Comparison of ENCODE assay signal across 8 cellular contexts in genomic region chr12:751192-751827, GRCh38. TPM values are rescaled to one million over a fixed set of nuclear protein-coding genes. Genes with fewer than 3 reads are reported as not detected.
DNase-seq lines count a peak whose midpoint lies in the region; ATAC-seq and TF ChIP-seq lines count a peak whose summit lies in the region.

No MANE protein-coding gene starts in this region.

- CTCF ChIA-PET in HEK293T (lab: Yijun Ruan, JAX): interaction anchor here (0.6 to 3.0 kb wide), 24 partner anchors 8 to 375 kb away, joined by 3 to 23 read pairs (median 6); no protein-coding TSS in a partner anchor

- H3K36me3 Mint-ChIP-seq in activated naive CD4-positive, alpha-beta T cell treated with anti-CD3 and anti-CD28 coated beads, Interleukin-2, amount 50 U/mL, for 72 hours: peaks cover 18 to 28% of the 10 kb centered on the region in 2 donors
- H3K36me3 Mint-ChIP-seq in osteocyte (ENCODE audit: unreplicated experiment): peaks cover 9% of the 10 kb centered on the region

- H3K36me3 ChIP-seq in GM06990 (ENCODE audit: control insufficient read depth, insufficient read depth, low read length): 0 out of 2 replicates have a peak, but pooled peaks cover 3% of the 10 kb centered on the region
- H3K36me3 ChIP-seq in SK-N-MC (ENCODE audit: insufficient read depth, low read length): no peaks in the 10 kb centered on the region
- H3K36me3 ChIP-seq in thymus (ENCODE audit: control insufficient read depth, insufficient read depth): no peaks in the 10 kb centered on the region

- intact Hi-C loops in Right ventricle myocardium inferior (cut with DNase I): loop anchor here (1.0 to 5.0 kb wide), 5 partner anchors 61 to 196 kb away; partner anchors contain the start of gene RAD52

- H3K27ac Mint-ChIP-seq in activated naive CD4-positive, alpha-beta T cell treated with anti-CD3 and anti-CD28 coated beads, Interleukin-2, amount 50 U/mL, for 72 hours: no peak overlapping the region
- H3K27ac Mint-ChIP-seq in osteocyte (ENCODE audit: unreplicated experiment): no peak overlapping the region

- H3K4me1 Mint-ChIP-seq in osteocyte (ENCODE audit: unreplicated experiment): peaks cover 15% of the 10 kb centered on the region

- H3K9ac ChIP-seq in SK-N-MC (ENCODE audit: insufficient read length): peak overlapping the region; percentile 85

- no peak overlapping the region for H3K4me3 Mint-ChIP-seq in osteocyte (ENCODE audit: unreplicated experiment)

- DNase-seq in GM06990 (ENCODE audit: extremely low read depth, insufficient read length) (peak; percentile 97), HEK293T (ENCODE audit: extremely low spot score) (peak; percentile 77), NB4 (ENCODE audit: low read depth) (peak; percentile 99), SK-N-MC (ENCODE audit: low read depth, low spot score) (peak; percentile 77), Right ventricle myocardium inferior (ENCODE audit: missing footprints) (peak; percentile 96), osteocyte (ENCODE audit: extremely low spot score, unreplicated experiment) (peak; percentile 96)
- DNase-seq in activated naive CD4-positive, alpha-beta T cell treated with anti-CD3 and anti-CD28 coated beads, Interleukin-2, amount 50 U/mL, for 72 hours (ENCODE audit: low spot score in 2 of 2): peak; percentile 81 to 91

- peak; percentile 75 for TF ChIP-seq CTCF in GM06990 (IDR thresholded peaks at IDR 0.05; ENCODE audit: insufficient read depth, low read length, poor library complexity, severe bottlenecking)
- TF ChIP-seq CTCF in NB4 (IDR thresholded peaks at IDR 0.05; ENCODE audit: low read depth, low read length): peak; percentile 69
- peak; percentile 86 for TF ChIP-seq CTCF in osteocyte (IDR thresholded peaks at IDR 0.05)

- H3K27ac ChIP-seq in SK-N-MC: peak overlapping the region; percentile 94
- peak overlapping the region; percentile 95 for H3K27ac ChIP-seq in thymus (ENCODE audit: low read depth)

- no peaks in the 10 kb centered on the region for H3K9me3 Mint-ChIP-seq in activated naive CD4-positive, alpha-beta T cell treated with anti-CD3 and anti-CD28 coated beads, Interleukin-2, amount 50 U/mL, for 72 hours
- no peaks in the 10 kb centered on the region for H3K9me3 Mint-ChIP-seq in osteocyte (ENCODE audit: unreplicated experiment)

- H3K27me3 Mint-ChIP-seq in osteocyte (ENCODE audit: unreplicated experiment): no peaks in the 10 kb centered on the region

- under 1% methylated on average over 36 of the region's 36 CpGs for WGBS in thymus

- no peaks in the 10 kb centered on the region for H3K9me3 ChIP-seq in SK-N-MC (ENCODE audit: low read depth, low read length)
- no peaks in the 10 kb centered on the region for H3K9me3 ChIP-seq in thymus (ENCODE audit: control insufficient read depth)

- POLR2A ChIA-PET in HEK293T (lab: Yijun Ruan, JAX): interaction anchor here (0.6 to 4.4 kb wide), 40 partner anchors 10 to 350 kb away, joined by 3 to 43 read pairs (median 4); partner anchors contain the start of genes CCDC77, NINJ2 and RAD52

- H3K4me3 ChIP-seq in GM06990 (replicated peaks; ENCODE audit: low read depth, low read length) (peak overlapping the region; percentile 59), NB4 (ENCODE audit: low read depth, low read length) (peak overlapping the region; percentile 54), SK-N-MC (peak overlapping the region; percentile 80), thymus (ENCODE audit: low read length) (peak overlapping the region; percentile 92)

- H3K27me3 ChIP-seq in GM06990 (replicated peaks; ENCODE audit: control insufficient read depth, insufficient read depth, low read length): no peaks in the 10 kb centered on the region
- H3K27me3 ChIP-seq in thymus (ENCODE audit: control insufficient read depth, insufficient read depth): no peaks in the 10 kb centered on the region

- peak; percentile 53 for TF ChIP-seq POLR2A in NB4 (IDR thresholded peaks at IDR 0.05; ENCODE audit: extremely low read depth, insufficient read length)

- peak; percentile 57 to 63 for ATAC-seq in activated naive CD4-positive, alpha-beta T cell treated with anti-CD3 and anti-CD28 coated beads, Interleukin-2, amount 50 U/mL, for 72 hours
- ATAC-seq in Right ventricle myocardium inferior: peak; percentile 72

- H3K4me1 ChIP-seq in thymus (ENCODE audit: control insufficient read depth, insufficient read depth, low read length): peaks cover 6% of the 10 kb centered on the region

TF ChIP-seq in HEK293T, 16 proteins besides CTCF, POLR2A, EP300 and RAD21:
- no peak for TF ChIP-seq HDGF (IDR thresholded peaks at IDR 0.05; ENCODE audit: borderline replicate concordance)
- TF ChIP-seq ELF4 (IDR thresholded peaks at IDR 0.05): no peak
- TF ChIP-seq LEF1 (IDR thresholded peaks at IDR 0.05; ENCODE audit: borderline replicate concordance): no peak
- no peak for TF ChIP-seq SP1 (IDR thresholded peaks at IDR 0.05)
- TF ChIP-seq FOXA1 (IDR thresholded peaks at IDR 0.05): no peak
- no peak for TF ChIP-seq ARNT (IDR thresholded peaks at IDR 0.05)
- peak; percentile 63 for TF ChIP-seq CTBP1 (IDR thresholded peaks at IDR 0.05; ENCODE audit: borderline replicate concordance)
- TF ChIP-seq ZNF384 (IDR thresholded peaks at IDR 0.05): no peak
- TF ChIP-seq FOXK2 (IDR thresholded peaks at IDR 0.05): no peak
- no peak for TF ChIP-seq SUZ12 (IDR thresholded peaks at IDR 0.05)
- peak; percentile 92 for TF ChIP-seq L3MBTL2 (conservative IDR thresholded peaks at IDR 0.05)
- TF ChIP-seq FOXM1 (IDR thresholded peaks at IDR 0.05; ENCODE audit: borderline replicate concordance): peak; percentile 59; the same call in 1 of the 2 replicates
- no peak for TF ChIP-seq BHLHE40 (IDR thresholded peaks at IDR 0.05; ENCODE audit: borderline replicate concordance)
- no peak for TF ChIP-seq NFRKB (IDR thresholded peaks at IDR 0.05)

RNA-seq across cellular contexts. Expression of gene WNK1, which starts 1.1 kb away (rescaled TPM):
- 100 to 1,000 TPM; 110 to 145 TPM for total RNA-seq in activated naive CD4-positive, alpha-beta T cell treated with anti-CD3 and anti-CD28 coated beads, Interleukin-2, amount 50 U/mL, for 72 hours
- total RNA-seq in Right ventricle myocardium inferior: 284 TPM
- 186 and 188 TPM in 2 replicates for total RNA-seq in osteocyte
- 26.3 TPM for polyA plus RNA-seq in thymus

Comparison
In these comparisons a context has a peak if more than half of its experiments do, and no peak if none do; other contexts are left out.
1. Peak in every context shown above with its lines: DNase-seq, ATAC-seq, H3K4me3 ChIP-seq and H3K27ac ChIP-seq.